8 cellular contexts compared by ENCODE assay signal in the genomic region with DNA sequence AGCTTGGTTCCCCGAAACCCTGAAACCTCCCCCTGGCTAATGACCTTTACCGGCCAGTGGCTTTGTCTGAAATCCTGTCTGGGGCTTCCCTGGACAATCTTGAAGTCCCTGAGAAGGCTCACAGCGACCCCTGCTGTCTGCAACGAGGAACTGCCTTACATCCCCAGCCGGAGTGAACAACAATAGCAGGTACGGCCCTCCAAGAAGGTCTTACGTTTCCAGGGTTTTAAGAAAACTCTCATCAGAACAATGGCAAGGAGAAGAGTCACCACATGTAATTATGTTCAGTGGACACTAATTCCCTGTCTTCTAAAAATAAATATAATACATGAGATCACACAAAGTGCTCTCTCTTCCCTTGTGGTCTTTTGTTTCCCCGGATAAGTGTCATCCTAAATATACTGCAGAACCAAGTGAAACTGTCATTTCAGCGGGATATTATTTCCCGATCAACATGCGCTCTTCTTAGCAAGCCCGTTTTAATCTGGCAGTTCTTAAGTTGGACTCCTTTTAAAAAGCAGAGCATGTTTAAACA. TPM values are rescaled to one million over a fixed set of nuclear protein-coding genes. Genes with fewer than 3 reads are reported as not detected.
DNase-seq lines count a peak whose midpoint lies in the region; ATAC-seq, FAIRE-seq and TF ChIP-seq lines count a peak whose summit lies in the region.

No MANE protein-coding gene starts in this region.

- H3K9me3 ChIP-seq in K562 (replicated peaks; ENCODE audit: control insufficient read depth, insufficient read depth, low read depth, low read length), result no peaks in the 10 kb centered on the region
- no peaks in the 10 kb centered on the region for H3K9me3 ChIP-seq in iPS DF 6.9 (ENCODE audit: control insufficient read depth, insufficient read depth, low read length)

- H4K20me1 ChIP-seq in K562 (replicated peaks; ENCODE audit: control insufficient read depth, insufficient read depth, low read length), result no peaks in the 10 kb centered on the region

- no peaks in the 10 kb centered on the region for H3K79me2 ChIP-seq in K562 (ENCODE audit: control insufficient read depth, insufficient read depth, low read length)

- peaks cover 71% of the 10 kb centered on the region; the same call in 2 of the 3 replicates for H3K36me3 ChIP-seq in K562 (ENCODE audit: control insufficient read depth, insufficient read depth, low read length)
- peaks cover 5% of the 10 kb centered on the region for H3K36me3 ChIP-seq in iPS DF 6.9 (ENCODE audit: control insufficient read depth, insufficient read depth, low read length)

- H3K27me3 ChIP-seq in K562 (ENCODE audit: control insufficient read depth in 2 of 2, insufficient read depth in 2 of 2, low read length in 2 of 2) (no peaks in the 10 kb centered on the region), iPS DF 6.9 (ENCODE audit: control insufficient read depth, insufficient read depth, low read length) (no peaks in the 10 kb centered on the region)

- intact Hi-C loops in K562 (cut with micrococcal nuclease), result loop anchor here (1.0 to 10.0 kb wide), 5 partner anchors 127 to 474 kb away; no protein-coding TSS in a partner anchor

- BruUV-seq in K562 (replicated peaks; lab: Mats Ljungman, UMichigan), result no TSS peak

- no peaks in the 10 kb centered on the region for H3K9me3 Mint-ChIP-seq in T-helper 2 cell treated with Interferon-gamma antibody and Interleukin-4, amounts not matched to agents 5 μg/mL and 100 μg/mL, for 36 hours

- no peak overlapping the region for H3K27ac Mint-ChIP-seq in T-helper 2 cell treated with Interferon-gamma antibody and Interleukin-4, amounts not matched to agents 5 μg/mL and 100 μg/mL, for 36 hours

- no peak overlapping the region for H2AFZ ChIP-seq in K562 (ENCODE audit: low read depth, low read length)

- H3K4me3 ChIP-seq in K562 (no peak overlapping the region), iPS DF 6.9 (ENCODE audit: low read length) (no peak overlapping the region)

- no peak overlapping the region for H3K4me2 ChIP-seq in K562 (ENCODE audit: insufficient read depth, low read length)

- H3K4me3 Mint-ChIP-seq in T-helper 2 cell treated with Interferon-gamma antibody and Interleukin-4, amounts not matched to agents 5 μg/mL and 100 μg/mL, for 36 hours, result no peak overlapping the region

- CTCF ChIA-PET in K562 (lab: Yijun Ruan, JAX; ENCODE audit: low intra/inter-chr PET ratio), result interaction anchor here (0.6 to 2.2 kb wide), 7 partner anchors 55 to 862 kb away, joined by 3 to 19 read pairs (median 3); no protein-coding TSS in a partner anchor

- H3K4me1 Mint-ChIP-seq in T-helper 2 cell treated with Interferon-gamma antibody and Interleukin-4, amounts not matched to agents 5 μg/mL and 100 μg/mL, for 36 hours (ENCODE audit: low read depth), result no peaks in the 10 kb centered on the region

- H3K4me1 ChIP-seq in K562 (replicated peaks in 1 of 2; ENCODE audit: control insufficient read depth in 2 of 2, insufficient read depth in 2 of 2, low read length in 2 of 2) (peaks cover 0 to 3% of the 10 kb centered on the region in 2 experiments; a peak in 1 of 5 replicates), iPS DF 6.9 (ENCODE audit: control insufficient read depth, insufficient read depth, low read length) (no peaks in the 10 kb centered on the region)

- FAIRE-seq in K562 (lab: Jason Lieb, UNC), result peak; percentile 86

- peaks cover 8% of the 10 kb centered on the region for H3K36me3 Mint-ChIP-seq in T-helper 2 cell treated with Interferon-gamma antibody and Interleukin-4, amounts not matched to agents 5 μg/mL and 100 μg/mL, for 36 hours (ENCODE audit: low read depth)

- TF ChIP-seq POLR2A in K562 (conservative IDR thresholded peaks at IDR 0.05), result no peak

- no peak overlapping the region for H3K27ac ChIP-seq in K562 (ENCODE audit: extremely low read depth, low read depth, low read length)
- H3K27ac ChIP-seq in iPS DF 6.9 (ENCODE audit: low read length), result no peak overlapping the region

- POLR2A ChIA-PET in K562 (lab: Yijun Ruan, JAX), result interaction anchor here (0.7 kb wide), 1 partner anchor 783 kb away, joined by 5 read pairs; no protein-coding TSS in a partner anchor

- peak; percentile 96 for ATAC-seq in K562
- ATAC-seq in GM19035 (IDR thresholded peaks at IDR 0.05; ENCODE audit: unreplicated experiment), result no peak

- TF ChIP-seq CTCF in GM13976 (IDR thresholded peaks at IDR 0.05; ENCODE audit: borderline replicate concordance, control extremely low read depth, extremely low read depth, insufficient read depth, missing control alignments) (peak; percentile 74), K562 (IDR thresholded peaks at IDR 0.05 in 2 of 3, conservative IDR thresholded peaks at IDR 0.05 in 1 of 3; ENCODE audit: insufficient read depth in 2 of 3, low read depth in 1 of 3, low read length in 3 of 3) (peak; percentile 88 to 93 (median 93))

- no peak for TF ChIP-seq EP300 in K562 (IDR thresholded peaks at IDR 0.05; ENCODE audit: low read length)

- peak; percentile 63 for DNase-seq in 8988T
- DNase-seq in GM13976 (ENCODE audit: low spot score), result peak; percentile 81
- DNase-seq in NCI-H146 treated with DMSO at 0.1 percent for 48 hours (lab: John Stamatoyannopoulos, UW; ENCODE audit: unreplicated experiment), result peak; percentile 58
- DNase-seq in T-helper 2 cell treated with Interferon-gamma antibody and Interleukin-4, amounts not matched to agents 5 μg/mL and 100 μg/mL, for 36 hours (ENCODE audit: low spot score), result peak; percentile 33
- peak; percentile 79 to 81 (median 80) for DNase-seq in K562 (ENCODE audit: extremely low read depth in 1 of 4, low spot score in 3 of 4)
- DNase-seq in iPS DF 6.9 (ENCODE audit: low read depth, low spot score), result peak; percentile 73
- peak; percentile 21 to 33 for DNase-seq in stimulated activated CD4-positive, alpha-beta T cell treated with anti-CD3 and anti-CD28 coated beads, Interleukin-12 subunit alpha, Interleukin-12 subunit beta, amount 100 ng/mL, for 24 hours (ENCODE audit: low read depth in 2 of 2)

- no peaks in the 10 kb centered on the region for H3K9me1 ChIP-seq in K562 (ENCODE audit: control insufficient read depth, insufficient read depth, low read length)

- in situ Hi-C loops in GM13976 (cut with MboI; ENCODE audit: low sequenced_read_pairs, unreplicated experiment), result loop anchor here (25.0 kb wide), 2 partner anchors 451 to 726 kb away; a partner anchor contains a TSS
- in situ Hi-C loops in K562 (cut with MboI), result loop anchor here (5.0 to 10.0 kb wide), 2 partner anchors 471 to 598 kb away; no protein-coding TSS in a partner anchor

- H3K27me3 Mint-ChIP-seq in T-helper 2 cell treated with Interferon-gamma antibody and Interleukin-4, amounts not matched to agents 5 μg/mL and 100 μg/mL, for 36 hours (ENCODE audit: low read depth), result no peaks in the 10 kb centered on the region

- TF ChIP-seq RAD21 in K562 (CRISPR knock-in tag; conservative IDR thresholded peaks at IDR 0.05 in 1 of 2, IDR thresholded peaks at IDR 0.05 in 1 of 2), result peak; percentile 89 to 93

- WGBS in K562 (ENCODE audit: insufficient coverage, low coverage, missing lambda C conversion rate), result 30% methylated on average over 12 of the region's 12 CpGs
- no CpG with 5 or more reads among the region's 12 CpGs for WGBS in iPS DF 6.9 (ENCODE audit: insufficient coverage, insufficient read length)

- no peak overlapping the region for H3K9ac ChIP-seq in K562 (ENCODE audit: insufficient read depth in 1 of 2, low read depth in 2 of 2, low read length in 2 of 2)

TF ChIP-seq in K562, 482 proteins besides CTCF, POLR2A, EP300 and RAD21 (continues in another document):
- TF ChIP-seq GATAD2B (IDR thresholded peaks at IDR 0.05; ENCODE audit: borderline replicate concordance), result no peak

RNA-seq across cellular contexts. Expression of a gene that starts 53.3 kb away (rescaled TPM):
- 62.4 and 97.5 TPM in 2 replicates for total RNA-seq in K562 (2011; cell fraction: chromatin; rRNA removed; ENCODE audit: low replicate concordance)
- total RNA-seq in K562 (2011; cell fraction: nucleolus; rRNA removed), result 44.2 and 51.4 TPM in 2 replicates
- 50.4 and 55.4 TPM in 2 replicates for total RNA-seq in K562 (2011; cell fraction: nucleoplasm; rRNA removed)
- total RNA-seq in K562 (2014; rRNA removed) (50.4 and 51.0 TPM in 2 replicates), K562 (2014; rRNA removed; fragmentation: Illumina TruSeq; extraction: Trizol) (30.9 and 34.5 TPM in 2 replicates), K562 (2015; rRNA removed; fragmentation: Illumina TruSeq; extraction: Trizol) (42.1 and 45.2 TPM in 2 replicates), K562 (2021) (51.5 and 58.4 TPM in 2 replicates)
- polyA plus RNA-seq in K562 (2011; rRNA removed) (22.4 and 22.6 TPM in 2 replicates), K562 (2014; fragmentation: Illumina TruSeq; extraction: Trizol) (37.9 TPM in 2 replicates), K562 (2014; fragmentation: Nextera tagmentation; extraction: Ambion mirVana) (10 to 100 TPM; 16.0 to 19.5 TPM), K562 (2014; rRNA removed) (49.7 and 53.4 TPM in 2 replicates)
- polyA plus RNA-seq in K562 (2011; cell fraction: cytosol; rRNA removed), result 16.8 and 23.2 TPM in 2 replicates
- polyA plus RNA-seq in K562 (2011; cell fraction: nucleus; rRNA removed), result 63.1 and 103 TPM in 2 replicates
- polyA plus RNA-seq in K562 (2012), result 23.4 and 32.8 TPM in 2 replicates
- polyA minus RNA-seq in K562 (2011; rRNA and poly(A)+ RNA removed), result 26.9 and 34.1 TPM in 2 replicates
- polyA minus RNA-seq in K562 (2011; cell fraction: cytosol; rRNA and poly(A)+ RNA removed), result 21.8 and 27.6 TPM in 2 replicates
- polyA minus RNA-seq in K562 (2011; cell fraction: nucleus; rRNA and poly(A)+ RNA removed), result 41.9 and 53.0 TPM in 2 replicates

Comparison
In these comparisons a context has a peak if more than half of its experiments do, and no peak if none do; other contexts are left out.
1. DNase-seq: peak in every context shown above with its lines; median percentile 81 in GM13976; 80 in K562; 73 in iPS DF 6.9; 63 in 8988T; 58 in NCI-H146 treated with DMSO at 0.1 percent for 48 hours; 33 in T-helper 2 cell treated with Interferon-gamma antibody and Interleukin-4, amounts not matched to agents 5 μg/mL and 100 μg/mL, for 36 hours; 27 in stimulated activated CD4-positive, alpha-beta T cell treated with anti-CD3 and anti-CD28 coated beads, Interleukin-12 subunit alpha, Interleukin-12 subunit beta, amount 100 ng/mL, for 24 hours.